ENCODE assay signal across 8 cellular contexts in genomic region chr1:25503551-25504426, GRCh38. TPM values are rescaled to one million over a fixed set of nuclear protein-coding genes. Genes with fewer than 3 reads are reported as not detected.
DNase-seq lines count a peak whose midpoint lies in the region; ATAC-seq, FAIRE-seq and TF ChIP-seq lines count a peak whose summit lies in the region.

No MANE protein-coding gene starts in this region.

- H3K9ac ChIP-seq in mammary epithelial cell (ENCODE audit: insufficient read depth, low read length), result no peak overlapping the region

- H3K36me3 ChIP-seq in CD4-positive, CD25-positive, alpha-beta regulatory T cell (ENCODE audit: control insufficient read depth, insufficient read depth, low read length), result peaks cover 12% of the 10 kb centered on the region
- H3K36me3 ChIP-seq in mammary epithelial cell (ENCODE audit: insufficient read depth, low read length), result no peaks in the 10 kb centered on the region

- H3K27ac Mint-ChIP-seq in CD4-positive, CD25-positive, alpha-beta regulatory T cell, result peak overlapping the region; percentile 11 to 81 (median 38)
- H3K27ac Mint-ChIP-seq in memory B cell, result no peak overlapping the region

- peak; percentile 47 to 77 (median 73) for DNase-seq in CD4-positive, CD25-positive, alpha-beta regulatory T cell
- DNase-seq in HTR-8/SVneo (ENCODE audit: insufficient read length, low spot score) (peak; percentile 47), mammary epithelial cell (peak; percentile 21), memory B cell (ENCODE audit: low spot score in 2 of 2) (peak; percentile 44 to 50)
- peak; percentile 46 to 55 for DNase-seq in stimulated activated CD8-positive, alpha-beta memory T cell treated with anti-CD3 and anti-CD28 coated beads, Interleukin-7, amount 100 ng/mL, for 4 hours (ENCODE audit: low read depth in 2 of 2)

- H3K79me2 ChIP-seq in mammary epithelial cell (ENCODE audit: insufficient read depth, low read length), result no peaks in the 10 kb centered on the region

- in situ Hi-C loops in mammary epithelial cell (cut with MboI; ENCODE audit: low sequenced_read_pairs in 2 of 2), result no loop called here

- WGBS in mammary epithelial cell (ENCODE audit: low coverage, missing lambda C conversion rate), result 60% methylated on average over 11 of the region's 12 CpGs

- H3K27me3 ChIP-seq in CD4-positive, CD25-positive, alpha-beta regulatory T cell (ENCODE audit: control insufficient read depth, insufficient read depth, low read length), result no peaks in the 10 kb centered on the region
- H3K27me3 ChIP-seq in mammary epithelial cell (ENCODE audit: insufficient read depth, low read length), result no peaks in the 10 kb centered on the region

- peaks cover 0 to 3% (median 0%) of the 10 kb centered on the region in 7 donors for H3K9me3 Mint-ChIP-seq in CD4-positive, CD25-positive, alpha-beta regulatory T cell
- no peaks in the 10 kb centered on the region for H3K9me3 Mint-ChIP-seq in memory B cell

- H3K27ac ChIP-seq in CD4-positive, CD25-positive, alpha-beta regulatory T cell (ENCODE audit: insufficient read depth, low read length, poor library complexity, severe bottlenecking), result no peak overlapping the region
- H3K27ac ChIP-seq in VCaP, result peak overlapping the region; percentile 59; the same call in 1 of the 2 replicates
- no peak overlapping the region for H3K27ac ChIP-seq in mammary epithelial cell (ENCODE audit: insufficient read depth, low read depth, low read length)

- BruUV-seq in mammary epithelial cell (replicated peaks; lab: Mats Ljungman, UMichigan), result no TSS peak

- intact Hi-C loops in mammary epithelial cell (cut with micrococcal nuclease), result loop anchor here (1.0 to 5.0 kb wide), 5 partner anchors 17 to 308 kb away; no protein-coding TSS in a partner anchor

- peak; percentile 90 to 91 for ATAC-seq in CD4-positive, CD25-positive, alpha-beta regulatory T cell (ENCODE audit: low read depth in 2 of 2)
- peak; percentile 91 for ATAC-seq in memory B cell (ENCODE audit: low read depth)
- ATAC-seq in HG03175 (IDR thresholded peaks at IDR 0.05; ENCODE audit: unreplicated experiment), result no peak
- ATAC-seq in GM18498 (IDR thresholded peaks at IDR 0.05; ENCODE audit: unreplicated experiment), result no peak

- TF ChIP-seq CTCF in VCaP (conservative IDR thresholded peaks at IDR 0.05) (peak; percentile 75), mammary epithelial cell (conservative IDR thresholded peaks at IDR 0.05 in 1 of 2, IDR thresholded peaks at IDR 0.05 in 1 of 2; ENCODE audit: extremely low read depth in 1 of 2, insufficient read depth in 1 of 2, low read depth in 1 of 2, low read length in 2 of 2) (peak; percentile 56 to 75)

- peaks cover 15% of the 10 kb centered on the region for H3K4me1 ChIP-seq in CD4-positive, CD25-positive, alpha-beta regulatory T cell (ENCODE audit: control insufficient read depth, insufficient read depth, low read length, poor library complexity, severe bottlenecking)
- H3K4me1 ChIP-seq in mammary epithelial cell (ENCODE audit: insufficient read depth, low read length), result no peaks in the 10 kb centered on the region

- no peaks in the 10 kb centered on the region for H4K20me1 ChIP-seq in mammary epithelial cell (ENCODE audit: insufficient read depth, low read length)

- no peaks in the 10 kb centered on the region for H3K27me3 Mint-ChIP-seq in CD4-positive, CD25-positive, alpha-beta regulatory T cell
- H3K27me3 Mint-ChIP-seq in memory B cell, result peaks cover 6% of the 10 kb centered on the region

- H3K4me1 Mint-ChIP-seq in CD4-positive, CD25-positive, alpha-beta regulatory T cell, result peaks cover 8 to 34% (median 15%) of the 10 kb centered on the region in 4 donors
- H3K4me1 Mint-ChIP-seq in memory B cell, result peaks cover 4% of the 10 kb centered on the region

- peaks cover 9% of the 10 kb centered on the region for H3K36me3 Mint-ChIP-seq in CD4-positive, CD25-positive, alpha-beta regulatory T cell
- H3K36me3 Mint-ChIP-seq in memory B cell, result peaks cover 12% of the 10 kb centered on the region

- no peak overlapping the region for H3K4me3 ChIP-seq in CD4-positive, CD25-positive, alpha-beta regulatory T cell (ENCODE audit: low read depth, low read length)
- no peak overlapping the region for H3K4me3 ChIP-seq in mammary epithelial cell (replicated peaks in 1 of 3; ENCODE audit: insufficient read depth in 1 of 3, low read depth in 2 of 3, low read length in 3 of 3)

- no peak overlapping the region for H2AFZ ChIP-seq in mammary epithelial cell (ENCODE audit: low read depth, low read length)

- CTCF ChIA-PET in mammary epithelial cell (lab: Charles Lee; ENCODE audit: low non-redundant PET), result interaction anchor here (0.7 kb wide), 1 partner anchor 43 kb away, joined by 3 read pairs; no protein-coding TSS in a partner anchor

- H3K4me3 Mint-ChIP-seq in CD4-positive, CD25-positive, alpha-beta regulatory T cell, result no peak overlapping the region
- H3K4me3 Mint-ChIP-seq in memory B cell, result no peak overlapping the region

- dilution Hi-C loops in mammary epithelial cell (cut with HindIII; ENCODE audit: low sequenced_read_pairs), result no loop called here

- no peak for FAIRE-seq in HTR-8/SVneo (lab: Jason Lieb, UNC)

- no peaks in the 10 kb centered on the region for H3K9me3 ChIP-seq in CD4-positive, CD25-positive, alpha-beta regulatory T cell (ENCODE audit: control insufficient read depth in 2 of 2, low read length in 2 of 2)
- no peaks in the 10 kb centered on the region for H3K9me3 ChIP-seq in mammary epithelial cell (replicated peaks; ENCODE audit: insufficient read depth, low read length)

- no peak overlapping the region for H3K4me2 ChIP-seq in mammary epithelial cell (ENCODE audit: insufficient read depth, low read depth, low read length)

RNA-seq across cellular contexts. Expression of gene LDLRAP1, which starts 39.6 kb away (rescaled TPM):
- 98.7 TPM for total RNA-seq in CD4-positive, CD25-positive, alpha-beta regulatory T cell
- polyA plus RNA-seq in CD4-positive, CD25-positive, alpha-beta regulatory T cell, result 100 to 1,000 TPM; 170 to 326 (median 258) TPM
- 10 to 100 TPM; 23.0 to 32.7 TPM for total RNA-seq in mammary epithelial cell
- 28.8 TPM for polyA plus RNA-seq in mammary epithelial cell
- polyA minus RNA-seq in mammary epithelial cell, result 27.1 TPM

Comparison
In these comparisons a context has a peak if more than half of its experiments do, and no peak if none do; other contexts are left out.
1. ATAC-seq: peak in CD4-positive, CD25-positive, alpha-beta regulatory T cell (2 of 2) and memory B cell (single experiment); none in HG03175 (single experiment) and GM18498 (single experiment).
2. DNase-seq: peak in every context shown above with its lines; median percentile 73 in CD4-positive, CD25-positive, alpha-beta regulatory T cell; 50 in stimulated activated CD8-positive, alpha-beta memory T cell treated with anti-CD3 and anti-CD28 coated beads, Interleukin-7, amount 100 ng/mL, for 4 hours; 47 in HTR-8/SVneo; 47 in memory B cell; 21 in mammary epithelial cell.